In genomic region chr18:60385693-60386092, GRCh38 we compare ENCODE assay signal across 2 cellular contexts.
A peak's percentile ranks its signal among the peaks of the same experiment; 100 is the strongest.
TF ChIP-seq lines count a peak whose summit lies in the region.

No MANE protein-coding gene starts in this region.

TF ChIP-seq in IMR-90, 13 proteins besides CTCF, POLR2A, EP300 and RAD21:
- TF ChIP-seq MAFK (IDR thresholded peaks at IDR 0.05; ENCODE audit: low read depth, low read length) (no peak), MAZ (IDR thresholded peaks at IDR 0.05; ENCODE audit: borderline replicate concordance, low read depth, low read length) (no peak), SMC3 (IDR thresholded peaks at IDR 0.05; ENCODE audit: low read depth, low read length) (no peak), NFE2L2 (IDR thresholded peaks at IDR 0.05; ENCODE audit: low read depth, low read length) (no peak), CEBPB (IDR thresholded peaks at IDR 0.05; ENCODE audit: low read depth, low read length) (peak; percentile 71)

TF ChIP-seq in H1, 55 proteins besides CTCF, POLR2A, EP300 and RAD21:
- TF ChIP-seq CEBPB (IDR thresholded peaks at IDR 0.05; ENCODE audit: low read depth, low read length) (peak; percentile 35; the same call in 1 of the 2 replicates), MAFK (IDR thresholded peaks at IDR 0.05; ENCODE audit: low read depth, low read length) (no peak), JUN (IDR thresholded peaks at IDR 0.05; ENCODE audit: low read depth, low read length) (no peak), CREB1 (IDR thresholded peaks at IDR 0.05) (no peak), SAP30 (IDR thresholded peaks at IDR 0.05; ENCODE audit: insufficient read depth, insufficient replicate concordance, low read length) (no peak), KDM1A (IDR thresholded peaks at IDR 0.05; ENCODE audit: borderline replicate concordance, low read length) (no peak)
